Comparison of ENCODE assay signal across 2 cellular contexts in genomic region chr6:26140967-26141294, GRCh38.
TF ChIP-seq lines count a peak whose summit lies in the region.

No MANE protein-coding gene starts in this region.

TF ChIP-seq in GM23338, 12 proteins besides CTCF, POLR2A, EP300 and RAD21 (continued from another document):
- no peak for TF ChIP-seq REST (IDR thresholded peaks at IDR 0.05; ENCODE audit: unreplicated experiment)
- TF ChIP-seq ETS1 (IDR thresholded peaks at IDR 0.05): no peak
- TF ChIP-seq CREB1 (CRISPR knock-in tag; IDR thresholded peaks at IDR 0.05; ENCODE audit: low read depth): no peak
- TF ChIP-seq STAT1 (IDR thresholded peaks at IDR 0.05; ENCODE audit: unreplicated experiment): no peak
- no peak for TF ChIP-seq NANOG (IDR thresholded peaks at IDR 0.05; ENCODE audit: borderline replicate concordance)
- no peak for TF ChIP-seq ZNF331 (CRISPR knock-in tag; IDR thresholded peaks at IDR 0.05; ENCODE audit: low read depth)
- no peak for TF ChIP-seq ZNF462 (CRISPR knock-in tag; IDR thresholded peaks at IDR 0.05)
- TF ChIP-seq EZH2 (IDR thresholded peaks at IDR 0.05; ENCODE audit: low read depth, unreplicated experiment): no peak
- no peak for TF ChIP-seq ZNF114 (CRISPR knock-in tag; IDR thresholded peaks at IDR 0.05)
- no peak for TF ChIP-seq JUNB (IDR thresholded peaks at IDR 0.05; ENCODE audit: unreplicated experiment)
- TF ChIP-seq POLR2AphosphoS5 (IDR thresholded peaks at IDR 0.05; ENCODE audit: low read depth): no peak
TF ChIP-seq in GM23338: peak in this region for 0.

TF ChIP-seq in K562, 482 proteins besides CTCF, POLR2A, EP300 and RAD21 (continued from another document):
- TF ChIP-seq ZBTB5 (IDR thresholded peaks at IDR 0.05) (no peak), KAT7 (CRISPR knock-in tag; IDR thresholded peaks at IDR 0.05; ENCODE audit: borderline replicate concordance) (no peak), POLR2B (IDR thresholded peaks at IDR 0.05; ENCODE audit: low read depth, partially characterized antibody) (peak; percentile 21)
TF ChIP-seq in K562: peak in this region for 5.
